Comparison of ENCODE assay signal across 19 cellular contexts in genomic region chr3:9022305-9022985, GRCh38.
"Had no signal": no experiment of that assay in that cellular context is flagged by ENCODE, and none has a peak within 500 bp of the region (broad histone marks: within the 10 kb centered on the region; RNA-seq: fewer than 3 reads in every experiment).

No MANE protein-coding gene starts in this region.

- H3K27me3 Mint-ChIP-seq: activated CD4-positive, alpha-beta memory T cell treated with anti-CD3 and anti-CD28 coated beads for 36 hours; activated CD8-positive, alpha-beta memory T cell treated with anti-CD3 and anti-CD28 coated beads, Interleukin-2, amount 10 ng/mL, durations not matched to agents 7 days and 5 days; stimulated activated memory B cell treated with anti-CD40 and anti-IgM and Interleukin-4, amounts not matched to agents 10 μg/mL and 1 μg/mL and 100 μg/mL, for 72 hours had no signal

- H3K36me3 Mint-ChIP-seq: activated CD4-positive, alpha-beta memory T cell treated with anti-CD3 and anti-CD28 coated beads for 36 hours; activated CD8-positive, alpha-beta memory T cell treated with anti-CD3 and anti-CD28 coated beads, Interleukin-2, amount 10 ng/mL, durations not matched to agents 7 days and 5 days; activated naive CD8-positive, alpha-beta T cell treated with anti-CD3 and anti-CD28 coated beads, Interleukin-2, amount 10 ng/mL, durations not matched to agents 7 days and 5 days; stimulated activated memory B cell treated with anti-CD40 and anti-IgM and Interleukin-4, amounts not matched to agents 10 μg/mL and 1 μg/mL and 100 μg/mL, for 72 hours had no signal

- ATAC-seq: activated CD8-positive, alpha-beta memory T cell treated with anti-CD3 and anti-CD28 coated beads, Interleukin-2, amount 10 ng/mL, durations not matched to agents 7 days and 5 days; effector memory CD8-positive, alpha-beta T cell; left lobe of liver; stimulated activated memory B cell treated with anti-CD40 and anti-IgM and Interleukin-4, amounts not matched to agents 10 μg/mL and 1 μg/mL and 100 μg/mL, for 72 hours had no signal

- H3K4me1 Mint-ChIP-seq: activated B cell treated with CpG ODN at 0.5 μM for 24 hours; activated CD8-positive, alpha-beta memory T cell treated with anti-CD3 and anti-CD28 coated beads, Interleukin-2, amount 10 ng/mL, durations not matched to agents 7 days and 5 days; activated naive CD8-positive, alpha-beta T cell treated with anti-CD3 and anti-CD28 coated beads, Interleukin-2, amount 10 ng/mL, durations not matched to agents 7 days and 5 days; central memory CD8-positive, alpha-beta T cell; stimulated activated memory B cell treated with anti-CD40 and anti-IgM and Interleukin-4, amounts not matched to agents 10 μg/mL and 1 μg/mL and 100 μg/mL, for 72 hours had no signal

- H3K27ac ChIP-seq: epithelial cell of prostate, hepatocyte, tibial artery, vagina had no signal

- H3K4me3 Mint-ChIP-seq: activated B cell treated with CpG ODN at 0.5 μM for 24 hours; activated CD4-positive, alpha-beta memory T cell treated with anti-CD3 and anti-CD28 coated beads for 36 hours; activated CD8-positive, alpha-beta memory T cell treated with anti-CD3 and anti-CD28 coated beads, Interleukin-2, amount 10 ng/mL, durations not matched to agents 7 days and 5 days; activated naive CD8-positive, alpha-beta T cell treated with anti-CD3 and anti-CD28 coated beads, Interleukin-2, amount 10 ng/mL, durations not matched to agents 7 days and 5 days; central memory CD8-positive, alpha-beta T cell; effector memory CD8-positive, alpha-beta T cell; neural crest cell; stimulated activated memory B cell treated with anti-CD40 and anti-IgM and Interleukin-4, amounts not matched to agents 10 μg/mL and 1 μg/mL and 100 μg/mL, for 72 hours had no signal

- DNase-seq: activated B cell treated with CpG ODN at 0.5 μM for 24 hours; activated CD4-positive, alpha-beta memory T cell treated with anti-CD3 and anti-CD28 coated beads for 36 hours; activated CD4-positive, alpha-beta T cell treated with anti-CD3 and anti-CD28 coated beads for 4 hours; activated CD8-positive, alpha-beta memory T cell treated with anti-CD3 and anti-CD28 coated beads, Interleukin-2, amount 10 ng/mL, durations not matched to agents 7 days and 5 days; activated naive CD4-positive, alpha-beta T cell treated with Interleukin-2 at 50 U/mL for 16 hours; activated naive CD8-positive, alpha-beta T cell treated with anti-CD3 and anti-CD28 coated beads, Interleukin-2, amount 10 ng/mL, durations not matched to agents 7 days and 5 days; effector memory CD8-positive, alpha-beta T cell; mammary epithelial cell; SK-N-SH; stimulated activated CD4-positive, alpha-beta T cell treated with anti-CD3 and anti-CD28 coated beads, Interleukin-4, amount 100 ng/mL, for 4 hours; tibial artery had no signal

- H3K9me3 Mint-ChIP-seq: activated B cell treated with CpG ODN at 0.5 μM for 24 hours; activated CD4-positive, alpha-beta memory T cell treated with anti-CD3 and anti-CD28 coated beads for 36 hours; activated naive CD8-positive, alpha-beta T cell treated with anti-CD3 and anti-CD28 coated beads, Interleukin-2, amount 10 ng/mL, durations not matched to agents 7 days and 5 days; activated T-helper 2 cell treated with anti-CD3 and anti-CD28 coated beads, Interferon-gamma antibody, Interleukin-2, Interleukin-4, amounts not matched to agents 10 μg/mL and 5 μg/mL and 100 μg/mL, durations not matched to agents 14 hours and 24 hours and 36 hours; central memory CD8-positive, alpha-beta T cell; effector memory CD8-positive, alpha-beta T cell; neural crest cell; stimulated activated memory B cell treated with anti-CD40 and anti-IgM and Interleukin-4, amounts not matched to agents 10 μg/mL and 1 μg/mL and 100 μg/mL, for 72 hours had no signal

- H3K27ac Mint-ChIP-seq: activated B cell treated with CpG ODN at 0.5 μM for 24 hours; activated CD4-positive, alpha-beta memory T cell treated with anti-CD3 and anti-CD28 coated beads for 36 hours; activated CD8-positive, alpha-beta memory T cell treated with anti-CD3 and anti-CD28 coated beads, Interleukin-2, amount 10 ng/mL, durations not matched to agents 7 days and 5 days; activated naive CD8-positive, alpha-beta T cell treated with anti-CD3 and anti-CD28 coated beads, Interleukin-2, amount 10 ng/mL, durations not matched to agents 7 days and 5 days; activated T-helper 2 cell treated with anti-CD3 and anti-CD28 coated beads, Interferon-gamma antibody, Interleukin-2, Interleukin-4, amounts not matched to agents 10 μg/mL and 5 μg/mL and 100 μg/mL, durations not matched to agents 14 hours and 24 hours and 36 hours; effector memory CD8-positive, alpha-beta T cell; stimulated activated memory B cell treated with anti-CD40 and anti-IgM and Interleukin-4, amounts not matched to agents 10 μg/mL and 1 μg/mL and 100 μg/mL, for 72 hours had no signal
